ENCODE assay signal across 8 cellular contexts in genomic region chr3:59212128-59212764, GRCh38.
DNase-seq lines count a peak whose midpoint lies in the region; ATAC-seq, FAIRE-seq and TF ChIP-seq lines count a peak whose summit lies in the region.

No MANE protein-coding gene starts in this region.

- H4K5ac ChIP-seq in H1 (ENCODE audit: insufficient read length, low read depth, low read length), result no peak overlapping the region
- no peak overlapping the region for H4K5ac ChIP-seq in mesendoderm (ENCODE audit: low read length)

- H3K27ac ChIP-seq in H1 (ENCODE audit: low read depth, low read length), result no peak overlapping the region
- H3K27ac ChIP-seq in mesendoderm (ENCODE audit: low read depth, low read length), result no peak overlapping the region

- DNase-seq in DMS53 (lab: John Stamatoyannopoulos, UW) (peak; percentile 47), HT1080 (ENCODE audit: low read depth) (peak; percentile 59), OCI-M1 (lab: John Stamatoyannopoulos, UW) (peak; percentile 59), H1 (ENCODE audit: low read depth in 1 of 2, low spot score in 2 of 2) (no peak), mesendoderm (peak; percentile 68)

- ATAC-seq in GM19324 (IDR thresholded peaks at IDR 0.05; ENCODE audit: low FRiP score, unreplicated experiment), result peak; percentile 51
- ATAC-seq in stimulated activated memory B cell treated with anti-CD40 and anti-IgM and Interleukin-4, amounts not matched to agents 10 μg/mL and 1 μg/mL and 100 μg/mL, for 72 hours, result no peak
- no peak for ATAC-seq in GM21528 (IDR thresholded peaks at IDR 0.05; ENCODE audit: low FRiP score, unreplicated experiment)

- H3K18ac ChIP-seq in H1 (ENCODE audit: extremely low read depth, low read length), result no peak overlapping the region
- peak overlapping the region; percentile 68 for H3K18ac ChIP-seq in mesendoderm (ENCODE audit: low read length)

- no peaks in the 10 kb centered on the region for H3K36me3 ChIP-seq in H1 (ENCODE audit: control insufficient read depth in 2 of 4, insufficient read depth in 4 of 4, low read length in 3 of 4)
- no peaks in the 10 kb centered on the region for H3K36me3 ChIP-seq in mesendoderm (ENCODE audit: control insufficient read depth, insufficient read depth, low read length)

- no peaks in the 10 kb centered on the region for H3K27me3 Mint-ChIP-seq in stimulated activated memory B cell treated with anti-CD40 and anti-IgM and Interleukin-4, amounts not matched to agents 10 μg/mL and 1 μg/mL and 100 μg/mL, for 72 hours

- H2BK12ac ChIP-seq in H1 (ENCODE audit: low read depth, low read length), result no peak overlapping the region

- H3K23ac ChIP-seq in H1 (ENCODE audit: insufficient read length) (no peak overlapping the region), mesendoderm (ENCODE audit: low read length) (no peak overlapping the region)

- H3K4me3 Mint-ChIP-seq in stimulated activated memory B cell treated with anti-CD40 and anti-IgM and Interleukin-4, amounts not matched to agents 10 μg/mL and 1 μg/mL and 100 μg/mL, for 72 hours, result no peak overlapping the region

- CTCF ChIA-PET in H1 (lab: Charles Lee; ENCODE audit: partially characterized antibody), result interaction anchor here (0.5 to 1.8 kb wide), 15 partner anchors 9 to 1854 kb away, joined by 3 to 9 read pairs (median 3); no protein-coding TSS in a partner anchor

- peak; percentile 79 to 83 for TF ChIP-seq RAD21 in H1 (IDR thresholded peaks at IDR 0.05 in 1 of 2, conservative IDR thresholded peaks at IDR 0.05 in 1 of 2; ENCODE audit: low read depth in 2 of 2, low read length in 2 of 2)

- H3K56ac ChIP-seq in H1 (replicated peaks; ENCODE audit: insufficient read length, low read depth, low read length) (no peak overlapping the region), mesendoderm (ENCODE audit: low read length) (no peak overlapping the region)

- no peak overlapping the region for H3K27ac Mint-ChIP-seq in stimulated activated memory B cell treated with anti-CD40 and anti-IgM and Interleukin-4, amounts not matched to agents 10 μg/mL and 1 μg/mL and 100 μg/mL, for 72 hours

- POLR2A ChIA-PET in H1 (lab: Charles Lee; ENCODE audit: partially characterized antibody), result no interaction called here

- no peaks in the 10 kb centered on the region for H3K27me3 ChIP-seq in H1 (replicated peaks in 1 of 4; ENCODE audit: control insufficient read depth in 3 of 4, extremely low read depth in 1 of 4, insufficient read depth in 3 of 4, low read length in 3 of 4)
- H3K27me3 ChIP-seq in mesendoderm (ENCODE audit: insufficient read depth, low read length, poor library complexity), result no peaks in the 10 kb centered on the region

- no peak overlapping the region for H3K14ac ChIP-seq in H1 (ENCODE audit: insufficient read length)

- H2BK120ac ChIP-seq in H1 (replicated peaks; ENCODE audit: low read depth, low read length) (no peak overlapping the region), mesendoderm (ENCODE audit: low read depth, low read length) (no peak overlapping the region)

- no peak overlapping the region for H2AK5ac ChIP-seq in H1 (ENCODE audit: low read depth, low read length)
- H2AK5ac ChIP-seq in mesendoderm (ENCODE audit: low read length), result no peak overlapping the region

- H2BK5ac ChIP-seq in H1 (ENCODE audit: low read depth, low read length), result no peak overlapping the region
- no peak overlapping the region for H2BK5ac ChIP-seq in mesendoderm (ENCODE audit: low read length)

- H4K8ac ChIP-seq in H1 (ENCODE audit: extremely low read depth, insufficient read depth, low read length) (no peak overlapping the region), mesendoderm (ENCODE audit: low read depth, low read length) (no peak overlapping the region)

- H4K20me1 ChIP-seq in H1 (replicated peaks in 1 of 2; ENCODE audit: control insufficient read depth in 1 of 2, insufficient read depth in 2 of 2, low read length in 2 of 2), result no peaks in the 10 kb centered on the region

- no peak overlapping the region for H3K4me3 ChIP-seq in H1 (ENCODE audit: extremely low read depth in 1 of 4, insufficient read depth in 2 of 4, low read depth in 3 of 4, low read length in 4 of 4)
- H3K4me3 ChIP-seq in mesendoderm (ENCODE audit: low read length), result no peak overlapping the region

- no peaks in the 10 kb centered on the region for H3K23me2 ChIP-seq in H1 (ENCODE audit: low read depth, low read length)

- TF ChIP-seq POLR2A in H1 (IDR thresholded peaks at IDR 0.05; ENCODE audit: control extremely low read depth in 1 of 2, low read depth in 2 of 2, low read length in 2 of 2), result no peak

- no peak overlapping the region for H3K4me2 ChIP-seq in H1 (ENCODE audit: insufficient read depth in 1 of 2, low read depth in 2 of 2, low read length in 2 of 2)
- H3K4me2 ChIP-seq in mesendoderm (ENCODE audit: low read length), result no peak overlapping the region

- H3K9ac ChIP-seq in H1 (replicated peaks in 1 of 4; ENCODE audit: extremely low read depth in 1 of 4, low read depth in 3 of 4, low read length in 3 of 4) (no peak overlapping the region), mesendoderm (ENCODE audit: low read length) (no peak overlapping the region)

- H3K36me3 Mint-ChIP-seq in stimulated activated memory B cell treated with anti-CD40 and anti-IgM and Interleukin-4, amounts not matched to agents 10 μg/mL and 1 μg/mL and 100 μg/mL, for 72 hours, result no peaks in the 10 kb centered on the region

- H2BK15ac ChIP-seq in H1 (ENCODE audit: low read length), result no peak overlapping the region
- H2BK15ac ChIP-seq in mesendoderm (replicated peaks; ENCODE audit: low read depth), result no peak overlapping the region

- H3K4me1 ChIP-seq in H1 (replicated peaks in 1 of 4; ENCODE audit: control insufficient read depth in 3 of 4, insufficient read depth in 4 of 4, low read length in 3 of 4), result no peaks in the 10 kb centered on the region
- no peaks in the 10 kb centered on the region for H3K4me1 ChIP-seq in mesendoderm (ENCODE audit: control insufficient read depth, low read depth, low read length)

- H2BK20ac ChIP-seq in H1 (ENCODE audit: low read length), result no peak overlapping the region

- TF ChIP-seq EP300 in H1 (IDR thresholded peaks at IDR 0.05; ENCODE audit: borderline replicate concordance in 1 of 2, low read depth in 2 of 2, low read length in 2 of 2), result no peak

- H4K91ac ChIP-seq in H1 (replicated peaks; ENCODE audit: insufficient read length, low read length), result no peak overlapping the region

- H3K79me1 ChIP-seq in H1 (ENCODE audit: low read depth, low read length) (no peaks in the 10 kb centered on the region), mesendoderm (ENCODE audit: low read length) (no peaks in the 10 kb centered on the region)

- peak overlapping the region; percentile 74; the same call in 1 of the 2 replicates for H2AFZ ChIP-seq in H1 (ENCODE audit: low read length)

- H3K79me2 ChIP-seq in H1 (ENCODE audit: control insufficient read depth in 1 of 2, insufficient read depth in 2 of 2, low read length in 2 of 2) (no peaks in the 10 kb centered on the region), mesendoderm (ENCODE audit: control insufficient read depth, insufficient read depth, low read length) (no peaks in the 10 kb centered on the region)

- TF ChIP-seq CTCF in H1 (IDR thresholded peaks at IDR 0.05; ENCODE audit: control extremely low read depth in 1 of 3, insufficient read depth in 1 of 3, low read depth in 1 of 3, low read length in 3 of 3), result peak in 2 of 3 experiments; percentile 41 to 64; a peak in 2 of 4 replicates

- H3K4me1 Mint-ChIP-seq in stimulated activated memory B cell treated with anti-CD40 and anti-IgM and Interleukin-4, amounts not matched to agents 10 μg/mL and 1 μg/mL and 100 μg/mL, for 72 hours, result no peaks in the 10 kb centered on the region

- no peak overlapping the region for H3K4ac ChIP-seq in H1 (replicated peaks; ENCODE audit: insufficient read length, low read depth, low read length)
- no peak overlapping the region for H3K4ac ChIP-seq in mesendoderm (ENCODE audit: low read depth, low read length)

- H3K9me3 ChIP-seq in H1 (ENCODE audit: insufficient read depth in 2 of 2, low read depth in 1 of 2, low read length in 1 of 2), result no peaks in the 10 kb centered on the region

- FAIRE-seq in H1 (lab: Jason Lieb, UNC), result peak; percentile 92

- H3K9me3 Mint-ChIP-seq in stimulated activated memory B cell treated with anti-CD40 and anti-IgM and Interleukin-4, amounts not matched to agents 10 μg/mL and 1 μg/mL and 100 μg/mL, for 72 hours, result no peaks in the 10 kb centered on the region

TF ChIP-seq in H1, 55 proteins besides CTCF, POLR2A, EP300 and RAD21:
- TF ChIP-seq KDM4A (IDR thresholded peaks at IDR 0.05; ENCODE audit: low read depth, low read length, severe bottlenecking) (no peak), CEBPB (IDR thresholded peaks at IDR 0.05; ENCODE audit: low read depth, low read length) (no peak), PHF8 (conservative IDR thresholded peaks at IDR 0.05; ENCODE audit: low read depth, low read length) (no peak), MAX (IDR thresholded peaks at IDR 0.05) (no peak), CHD1 (IDR thresholded peaks at IDR 0.05; ENCODE audit: low read depth, low read length) (no peak), EGR1 (IDR thresholded peaks at IDR 0.05; ENCODE audit: borderline replicate concordance, low read depth, low read length) (no peak), RBBP5 (IDR thresholded peaks at IDR 0.05; ENCODE audit: borderline replicate concordance, low read depth, low read length) (no peak), BACH1 (IDR thresholded peaks at IDR 0.05; ENCODE audit: low read length) (no peak), JUN (IDR thresholded peaks at IDR 0.05; ENCODE audit: low read depth, low read length) (no peak), SP1 (IDR thresholded peaks at IDR 0.05; ENCODE audit: low read depth, low read length) (no peak), FOSL1 (IDR thresholded peaks at IDR 0.05; ENCODE audit: insufficient read depth, low read depth, low read length) (no peak), TAF1 (IDR thresholded peaks at IDR 0.05; ENCODE audit: low read depth, low read length) (no peak), YY1 (IDR thresholded peaks at IDR 0.05; ENCODE audit: low read depth, low read length) (no peak), TCF12 (IDR thresholded peaks at IDR 0.05; ENCODE audit: low read depth, low read length) (no peak), E2F6 (IDR thresholded peaks at IDR 0.05) (no peak), POU5F1 (IDR thresholded peaks at IDR 0.05; ENCODE audit: low read depth, low read length) (no peak)

Comparison
In these comparisons a context has a peak if more than half of its experiments do, and no peak if none do; other contexts are left out.
1. DNase-seq: peak in DMS53 (single experiment), HT1080 (single experiment), OCI-M1 (single experiment) and mesendoderm (single experiment); none in H1 (0 of 2).